ENCODE assay signal across 1 cellular context in the genomic region with DNA sequence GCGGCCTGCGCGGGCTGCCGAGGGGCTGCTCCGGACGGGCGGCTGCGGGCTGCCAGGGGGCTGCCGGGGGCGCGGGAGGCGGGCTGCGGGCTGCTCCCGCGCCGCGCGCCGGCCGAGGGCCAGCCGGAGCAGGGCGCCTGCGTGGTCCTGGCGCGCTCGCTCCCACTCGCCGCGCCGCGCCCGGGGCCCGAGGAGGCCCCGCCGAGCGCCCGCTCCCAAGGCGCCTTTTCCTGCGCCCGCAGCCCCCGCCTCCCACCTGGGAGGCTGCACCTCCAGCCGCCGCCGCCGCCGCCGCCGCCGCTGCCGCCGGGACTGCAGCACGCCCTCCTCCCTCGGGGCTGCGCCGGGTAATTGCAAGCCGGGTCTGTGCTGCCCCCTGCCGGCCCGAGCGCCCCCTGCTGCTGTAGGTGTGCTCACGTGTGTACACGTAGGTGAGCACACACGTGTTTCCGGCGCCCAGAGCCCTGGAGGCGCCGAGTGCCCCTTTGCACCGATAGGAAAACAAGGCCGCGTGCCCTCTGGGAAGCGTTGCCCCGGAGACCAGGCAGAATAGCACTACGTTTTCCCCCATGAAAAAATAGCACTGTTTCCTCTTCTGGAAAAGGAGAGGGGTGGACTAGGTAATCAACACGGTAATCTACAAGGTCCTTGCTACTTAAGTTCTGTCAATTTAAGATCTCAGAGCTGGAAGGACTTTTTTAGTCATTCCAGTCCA.
TF ChIP-seq lines count a peak whose summit lies in the region.

A gene (minus strand): TSS at position 326 of the 715 bp plus-strand sequence. CDS start 613 bp downstream, outside the sequence.

TF ChIP-seq in GM12878, 131 proteins besides CTCF, POLR2A, EP300 and RAD21 (continued from another document and continues in another):
- TF ChIP-seq RELA (IDR thresholded peaks at IDR 0.05; ENCODE audit: borderline replicate concordance, partially characterized antibody) (peak; percentile 65), CREB1 (IDR thresholded peaks at IDR 0.05; ENCODE audit: low read depth) (peak; percentile 84), CHD1 (IDR thresholded peaks at IDR 0.05; ENCODE audit: low read depth, low read length) (no peak), ATF7 (IDR thresholded peaks at IDR 0.05; ENCODE audit: low read depth) (no peak), PAX5 (IDR thresholded peaks at IDR 0.05; ENCODE audit: borderline replicate concordance, low read depth, low read length) (no peak), TCF3 (IDR thresholded peaks at IDR 0.05; ENCODE audit: borderline replicate concordance, insufficient read depth, low read depth, low read length) (no peak), MXI1 (IDR thresholded peaks at IDR 0.05; ENCODE audit: low read depth, low read length) (peak; percentile 77), PAX8 (IDR thresholded peaks at IDR 0.05) (no peak), TBL1XR1 (IDR thresholded peaks at IDR 0.05; ENCODE audit: low read depth, low read length) (0 out of 2 replicates have a peak, but pooled peaks have one; percentile 21), CHD2 (IDR thresholded peaks at IDR 0.05; ENCODE audit: borderline replicate concordance, low read depth, low read length) (peak; percentile 25; the same call in 1 of the 2 replicates), ESRRA (IDR thresholded peaks at IDR 0.05; ENCODE audit: low read length) (no peak), ETV6 (conservative IDR thresholded peaks at IDR 0.05 in 1 of 2, IDR thresholded peaks at IDR 0.05 in 1 of 2; ENCODE audit: borderline replicate concordance in 1 of 2, low read depth in 1 of 2) (no peak), RFX5 (IDR thresholded peaks at IDR 0.05; ENCODE audit: low read depth, low read length) (no peak), FOS (IDR thresholded peaks at IDR 0.05; ENCODE audit: borderline replicate concordance, extremely low read depth, insufficient read length) (no peak), SREBF1 (IDR thresholded peaks at IDR 0.05; ENCODE audit: low read length) (no peak), FOXK2 (IDR thresholded peaks at IDR 0.05) (peak; percentile 32; the same call in 1 of the 2 replicates), IKZF1 (conservative IDR thresholded peaks at IDR 0.05) (peak; percentile 74), GABPA (IDR thresholded peaks at IDR 0.05; ENCODE audit: low read depth) (peak; percentile 43; the same call in 1 of the 2 replicates), JUNB (IDR thresholded peaks at IDR 0.05) (no peak), RB1 (IDR thresholded peaks at IDR 0.05; ENCODE audit: borderline replicate concordance) (peak; percentile 56; the same call in 1 of the 2 replicates), SMARCA5 (IDR thresholded peaks at IDR 0.05) (peak; percentile 95), SMAD5 (IDR thresholded peaks at IDR 0.05; ENCODE audit: low read depth) (no peak), STAT1 (conservative IDR thresholded peaks at IDR 0.05) (no peak), HCFC1 (IDR thresholded peaks at IDR 0.05; ENCODE audit: low read length) (peak; percentile 26; the same call in 1 of the 2 replicates), TAF1 (IDR thresholded peaks at IDR 0.05; ENCODE audit: borderline replicate concordance, low read depth, low read length) (no peak), SIN3A (IDR thresholded peaks at IDR 0.05; ENCODE audit: low read depth, low read length) (0 out of 2 replicates have a peak, but pooled peaks have one; percentile 38)
- TF ChIP-seq, protein P1, sequence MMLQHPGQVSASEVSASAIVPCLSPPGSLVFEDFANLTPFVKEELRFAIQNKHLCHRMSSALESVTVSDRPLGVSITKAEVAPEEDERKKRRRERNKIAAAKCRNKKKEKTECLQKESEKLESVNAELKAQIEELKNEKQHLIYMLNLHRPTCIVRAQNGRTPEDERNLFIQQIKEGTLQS (IDR thresholded peaks at IDR 0.05; ENCODE audit: borderline replicate concordance, extremely low read depth, low read depth, low read length): peak; percentile 55; the same call in 1 of the 2 replicates
- TF ChIP-seq, protein P2, sequence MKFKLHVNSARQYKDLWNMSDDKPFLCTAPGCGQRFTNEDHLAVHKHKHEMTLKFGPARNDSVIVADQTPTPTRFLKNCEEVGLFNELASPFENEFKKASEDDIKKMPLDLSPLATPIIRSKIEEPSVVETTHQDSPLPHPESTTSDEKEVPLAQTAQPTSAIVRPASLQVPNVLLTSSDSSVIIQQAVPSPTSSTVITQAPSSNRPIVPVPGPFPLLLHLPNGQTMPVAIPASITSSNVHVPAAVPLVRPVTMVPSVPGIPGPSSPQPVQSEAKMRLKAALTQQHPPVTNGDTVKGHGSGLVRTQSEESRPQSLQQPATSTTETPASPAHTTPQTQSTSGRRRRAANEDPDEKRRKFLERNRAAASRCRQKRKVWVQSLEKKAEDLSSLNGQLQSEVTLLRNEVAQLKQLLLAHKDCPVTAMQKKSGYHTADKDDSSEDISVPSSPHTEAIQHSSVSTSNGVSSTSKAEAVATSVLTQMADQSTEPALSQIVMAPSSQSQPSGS (IDR thresholded peaks at IDR 0.05; ENCODE audit: low read length): no peak
- TF ChIP-seq, protein P3, sequence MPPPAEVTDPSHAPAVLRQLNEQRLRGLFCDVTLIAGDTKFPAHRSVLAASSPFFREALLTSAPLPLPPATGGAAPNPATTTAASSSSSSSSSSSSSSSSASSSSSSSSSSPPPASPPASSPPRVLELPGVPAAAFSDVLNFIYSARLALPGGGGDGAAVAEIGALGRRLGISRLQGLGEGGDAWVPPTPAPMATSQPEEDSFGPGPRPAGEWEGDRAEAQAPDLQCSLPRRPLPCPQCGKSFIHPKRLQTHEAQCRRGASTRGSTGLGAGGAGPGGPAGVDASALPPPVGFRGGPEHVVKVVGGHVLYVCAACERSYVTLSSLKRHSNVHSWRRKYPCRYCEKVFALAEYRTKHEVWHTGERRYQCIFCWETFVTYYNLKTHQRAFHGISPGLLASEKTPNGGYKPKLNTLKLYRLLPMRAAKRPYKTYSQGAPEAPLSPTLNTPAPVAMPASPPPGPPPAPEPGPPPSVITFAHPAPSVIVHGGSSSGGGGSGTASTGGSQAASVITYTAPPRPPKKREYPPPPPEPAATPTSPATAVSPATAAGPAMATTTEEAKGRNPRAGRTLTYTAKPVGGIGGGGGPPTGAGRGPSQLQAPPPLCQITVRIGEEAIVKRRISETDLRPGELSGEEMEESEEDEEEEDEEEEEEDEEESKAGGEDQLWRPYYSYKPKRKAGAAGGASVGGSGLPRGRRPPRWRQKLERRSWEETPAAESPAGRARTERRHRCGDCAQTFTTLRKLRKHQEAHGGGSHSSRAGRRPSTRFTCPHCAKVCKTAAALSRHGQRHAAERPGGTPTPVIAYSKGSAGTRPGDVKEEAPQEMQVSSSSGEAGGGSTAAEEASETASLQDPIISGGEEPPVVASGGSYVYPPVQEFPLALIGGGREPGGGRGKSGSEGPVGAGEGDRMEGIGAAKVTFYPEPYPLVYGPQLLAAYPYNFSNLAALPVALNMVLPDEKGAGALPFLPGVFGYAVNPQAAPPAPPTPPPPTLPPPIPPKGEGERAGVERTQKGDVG (CRISPR knock-in tag; IDR thresholded peaks at IDR 0.05): no peak
- TF ChIP-seq, protein P4, sequence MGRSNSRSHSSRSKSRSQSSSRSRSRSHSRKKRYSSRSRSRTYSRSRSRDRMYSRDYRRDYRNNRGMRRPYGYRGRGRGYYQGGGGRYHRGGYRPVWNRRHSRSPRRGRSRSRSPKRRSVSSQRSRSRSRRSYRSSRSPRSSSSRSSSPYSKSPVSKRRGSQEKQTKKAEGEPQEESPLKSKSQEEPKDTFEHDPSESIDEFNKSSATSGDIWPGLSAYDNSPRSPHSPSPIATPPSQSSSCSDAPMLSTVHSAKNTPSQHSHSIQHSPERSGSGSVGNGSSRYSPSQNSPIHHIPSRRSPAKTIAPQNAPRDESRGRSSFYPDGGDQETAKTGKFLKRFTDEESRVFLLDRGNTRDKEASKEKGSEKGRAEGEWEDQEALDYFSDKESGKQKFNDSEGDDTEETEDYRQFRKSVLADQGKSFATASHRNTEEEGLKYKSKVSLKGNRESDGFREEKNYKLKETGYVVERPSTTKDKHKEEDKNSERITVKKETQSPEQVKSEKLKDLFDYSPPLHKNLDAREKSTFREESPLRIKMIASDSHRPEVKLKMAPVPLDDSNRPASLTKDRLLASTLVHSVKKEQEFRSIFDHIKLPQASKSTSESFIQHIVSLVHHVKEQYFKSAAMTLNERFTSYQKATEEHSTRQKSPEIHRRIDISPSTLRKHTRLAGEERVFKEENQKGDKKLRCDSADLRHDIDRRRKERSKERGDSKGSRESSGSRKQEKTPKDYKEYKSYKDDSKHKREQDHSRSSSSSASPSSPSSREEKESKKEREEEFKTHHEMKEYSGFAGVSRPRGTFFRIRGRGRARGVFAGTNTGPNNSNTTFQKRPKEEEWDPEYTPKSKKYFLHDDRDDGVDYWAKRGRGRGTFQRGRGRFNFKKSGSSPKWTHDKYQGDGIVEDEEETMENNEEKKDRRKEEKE (IDR thresholded peaks at IDR 0.05): no peak
- TF ChIP-seq, protein P5, sequence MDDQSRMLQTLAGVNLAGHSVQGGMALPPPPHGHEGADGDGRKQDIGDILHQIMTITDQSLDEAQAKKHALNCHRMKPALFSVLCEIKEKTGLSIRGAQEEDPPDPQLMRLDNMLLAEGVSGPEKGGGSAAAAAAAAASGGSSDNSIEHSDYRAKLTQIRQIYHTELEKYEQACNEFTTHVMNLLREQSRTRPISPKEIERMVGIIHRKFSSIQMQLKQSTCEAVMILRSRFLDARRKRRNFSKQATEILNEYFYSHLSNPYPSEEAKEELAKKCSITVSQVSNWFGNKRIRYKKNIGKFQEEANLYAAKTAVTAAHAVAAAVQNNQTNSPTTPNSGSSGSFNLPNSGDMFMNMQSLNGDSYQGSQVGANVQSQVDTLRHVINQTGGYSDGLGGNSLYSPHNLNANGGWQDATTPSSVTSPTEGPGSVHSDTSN (IDR thresholded peaks at IDR 0.05; ENCODE audit: insufficient replicate concordance, low read depth, low read length): no peak
- TF ChIP-seq, protein P6, sequence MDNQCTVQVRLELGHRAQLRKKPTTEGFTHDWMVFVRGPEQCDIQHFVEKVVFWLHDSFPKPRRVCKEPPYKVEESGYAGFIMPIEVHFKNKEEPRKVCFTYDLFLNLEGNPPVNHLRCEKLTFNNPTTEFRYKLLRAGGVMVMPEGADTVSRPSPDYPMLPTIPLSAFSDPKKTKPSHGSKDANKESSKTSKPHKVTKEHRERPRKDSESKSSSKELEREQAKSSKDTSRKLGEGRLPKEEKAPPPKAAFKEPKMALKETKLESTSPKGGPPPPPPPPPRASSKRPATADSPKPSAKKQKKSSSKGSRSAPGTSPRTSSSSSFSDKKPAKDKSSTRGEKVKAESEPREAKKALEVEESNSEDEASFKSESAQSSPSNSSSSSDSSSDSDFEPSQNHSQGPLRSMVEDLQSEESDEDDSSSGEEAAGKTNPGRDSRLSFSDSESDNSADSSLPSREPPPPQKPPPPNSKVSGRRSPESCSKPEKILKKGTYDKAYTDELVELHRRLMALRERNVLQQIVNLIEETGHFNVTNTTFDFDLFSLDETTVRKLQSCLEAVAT (IDR thresholded peaks at IDR 0.05): no peak
- TF ChIP-seq, protein P7, sequence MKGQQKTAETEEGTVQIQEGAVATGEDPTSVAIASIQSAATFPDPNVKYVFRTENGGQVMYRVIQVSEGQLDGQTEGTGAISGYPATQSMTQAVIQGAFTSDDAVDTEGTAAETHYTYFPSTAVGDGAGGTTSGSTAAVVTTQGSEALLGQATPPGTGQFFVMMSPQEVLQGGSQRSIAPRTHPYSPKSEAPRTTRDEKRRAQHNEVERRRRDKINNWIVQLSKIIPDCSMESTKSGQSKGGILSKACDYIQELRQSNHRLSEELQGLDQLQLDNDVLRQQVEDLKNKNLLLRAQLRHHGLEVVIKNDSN (IDR thresholded peaks at IDR 0.05; ENCODE audit: borderline replicate concordance, extremely low read length, insufficient read depth, low read depth, low read length): peak; percentile 85
- TF ChIP-seq, protein P8, sequence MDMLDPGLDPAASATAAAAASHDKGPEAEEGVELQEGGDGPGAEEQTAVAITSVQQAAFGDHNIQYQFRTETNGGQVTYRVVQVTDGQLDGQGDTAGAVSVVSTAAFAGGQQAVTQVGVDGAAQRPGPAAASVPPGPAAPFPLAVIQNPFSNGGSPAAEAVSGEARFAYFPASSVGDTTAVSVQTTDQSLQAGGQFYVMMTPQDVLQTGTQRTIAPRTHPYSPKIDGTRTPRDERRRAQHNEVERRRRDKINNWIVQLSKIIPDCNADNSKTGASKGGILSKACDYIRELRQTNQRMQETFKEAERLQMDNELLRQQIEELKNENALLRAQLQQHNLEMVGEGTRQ (IDR thresholded peaks at IDR 0.05; ENCODE audit: borderline replicate concordance, low read depth, low read length): peak; percentile 51
- TF ChIP-seq, protein P9, sequence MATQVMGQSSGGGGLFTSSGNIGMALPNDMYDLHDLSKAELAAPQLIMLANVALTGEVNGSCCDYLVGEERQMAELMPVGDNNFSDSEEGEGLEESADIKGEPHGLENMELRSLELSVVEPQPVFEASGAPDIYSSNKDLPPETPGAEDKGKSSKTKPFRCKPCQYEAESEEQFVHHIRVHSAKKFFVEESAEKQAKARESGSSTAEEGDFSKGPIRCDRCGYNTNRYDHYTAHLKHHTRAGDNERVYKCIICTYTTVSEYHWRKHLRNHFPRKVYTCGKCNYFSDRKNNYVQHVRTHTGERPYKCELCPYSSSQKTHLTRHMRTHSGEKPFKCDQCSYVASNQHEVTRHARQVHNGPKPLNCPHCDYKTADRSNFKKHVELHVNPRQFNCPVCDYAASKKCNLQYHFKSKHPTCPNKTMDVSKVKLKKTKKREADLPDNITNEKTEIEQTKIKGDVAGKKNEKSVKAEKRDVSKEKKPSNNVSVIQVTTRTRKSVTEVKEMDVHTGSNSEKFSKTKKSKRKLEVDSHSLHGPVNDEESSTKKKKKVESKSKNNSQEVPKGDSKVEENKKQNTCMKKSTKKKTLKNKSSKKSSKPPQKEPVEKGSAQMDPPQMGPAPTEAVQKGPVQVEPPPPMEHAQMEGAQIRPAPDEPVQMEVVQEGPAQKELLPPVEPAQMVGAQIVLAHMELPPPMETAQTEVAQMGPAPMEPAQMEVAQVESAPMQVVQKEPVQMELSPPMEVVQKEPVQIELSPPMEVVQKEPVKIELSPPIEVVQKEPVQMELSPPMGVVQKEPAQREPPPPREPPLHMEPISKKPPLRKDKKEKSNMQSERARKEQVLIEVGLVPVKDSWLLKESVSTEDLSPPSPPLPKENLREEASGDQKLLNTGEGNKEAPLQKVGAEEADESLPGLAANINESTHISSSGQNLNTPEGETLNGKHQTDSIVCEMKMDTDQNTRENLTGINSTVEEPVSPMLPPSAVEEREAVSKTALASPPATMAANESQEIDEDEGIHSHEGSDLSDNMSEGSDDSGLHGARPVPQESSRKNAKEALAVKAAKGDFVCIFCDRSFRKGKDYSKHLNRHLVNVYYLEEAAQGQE (IDR thresholded peaks at IDR 0.05; ENCODE audit: low read depth, low read length): no peak
- TF ChIP-seq, protein P10, sequence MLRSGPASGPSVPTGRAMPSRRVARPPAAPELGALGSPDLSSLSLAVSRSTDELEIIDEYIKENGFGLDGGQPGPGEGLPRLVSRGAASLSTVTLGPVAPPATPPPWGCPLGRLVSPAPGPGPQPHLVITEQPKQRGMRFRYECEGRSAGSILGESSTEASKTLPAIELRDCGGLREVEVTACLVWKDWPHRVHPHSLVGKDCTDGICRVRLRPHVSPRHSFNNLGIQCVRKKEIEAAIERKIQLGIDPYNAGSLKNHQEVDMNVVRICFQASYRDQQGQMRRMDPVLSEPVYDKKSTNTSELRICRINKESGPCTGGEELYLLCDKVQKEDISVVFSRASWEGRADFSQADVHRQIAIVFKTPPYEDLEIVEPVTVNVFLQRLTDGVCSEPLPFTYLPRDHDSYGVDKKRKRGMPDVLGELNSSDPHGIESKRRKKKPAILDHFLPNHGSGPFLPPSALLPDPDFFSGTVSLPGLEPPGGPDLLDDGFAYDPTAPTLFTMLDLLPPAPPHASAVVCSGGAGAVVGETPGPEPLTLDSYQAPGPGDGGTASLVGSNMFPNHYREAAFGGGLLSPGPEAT (IDR thresholded peaks at IDR 0.05; ENCODE audit: low read depth): no peak
